Comparison of ENCODE assay signal across 1 cellular context in genomic region chr3:57999423-58000115, GRCh38.
TF ChIP-seq lines count a peak whose summit lies in the region.

No MANE protein-coding gene starts in this region.

TF ChIP-seq in HepG2, 621 proteins besides CTCF, POLR2A, EP300 and RAD21 (continued from another document and continues in another):
- TF ChIP-seq ZBED4 (CRISPR knock-in tag; IDR thresholded peaks at IDR 0.05; ENCODE audit: borderline replicate concordance) (no peak), ZNF552 (CRISPR knock-in tag; IDR thresholded peaks at IDR 0.05; ENCODE audit: borderline replicate concordance) (no peak), TP53 (CRISPR knock-in tag; conservative IDR thresholded peaks at IDR 0.05) (no peak), ZNF468 (CRISPR knock-in tag; IDR thresholded peaks at IDR 0.05) (no peak), ZNF569 (CRISPR knock-in tag; IDR thresholded peaks at IDR 0.05; ENCODE audit: borderline replicate concordance) (no peak), TFDP1 (CRISPR knock-in tag; IDR thresholded peaks at IDR 0.05; ENCODE audit: borderline replicate concordance) (0 out of 2 replicates have a peak, but pooled peaks have one; percentile 26), E2F2 (CRISPR knock-in tag; IDR thresholded peaks at IDR 0.05; ENCODE audit: borderline replicate concordance) (no peak), GFI1 (CRISPR knock-in tag; IDR thresholded peaks at IDR 0.05; ENCODE audit: borderline replicate concordance) (no peak), ZNF878 (CRISPR knock-in tag; IDR thresholded peaks at IDR 0.05) (no peak), NR1H2 (CRISPR knock-in tag; IDR thresholded peaks at IDR 0.05; ENCODE audit: borderline replicate concordance, low read depth) (no peak), HDAC1 (CRISPR knock-in tag; IDR thresholded peaks at IDR 0.05) (no peak), NCOA2 (CRISPR knock-in tag; IDR thresholded peaks at IDR 0.05) (0 out of 2 replicates have a peak, but pooled peaks have one; percentile 41), HES4 (CRISPR knock-in tag; IDR thresholded peaks at IDR 0.05; ENCODE audit: borderline replicate concordance) (no peak), BHLHE40 (IDR thresholded peaks at IDR 0.05; ENCODE audit: low read length) (no peak), RFX5 (IDR thresholded peaks at IDR 0.05; ENCODE audit: low read depth, low read length) (no peak), NFYC (CRISPR knock-in tag; IDR thresholded peaks at IDR 0.05) (no peak), ZSCAN20 (CRISPR knock-in tag; IDR thresholded peaks at IDR 0.05; ENCODE audit: borderline replicate concordance) (no peak), ZBTB7B (CRISPR knock-in tag; IDR thresholded peaks at IDR 0.05) (0 out of 2 replicates have a peak, but pooled peaks have one; percentile 28), ESRRA (CRISPR knock-in tag; IDR thresholded peaks at IDR 0.05; ENCODE audit: low read depth) (no peak), ZNF431 (CRISPR knock-in tag; IDR thresholded peaks at IDR 0.05; ENCODE audit: borderline replicate concordance, low read depth) (no peak), ZBTB49 (CRISPR knock-in tag; IDR thresholded peaks at IDR 0.05; ENCODE audit: borderline replicate concordance) (no peak), RXRA (CRISPR knock-in tag; IDR thresholded peaks at IDR 0.05) (no peak), ZBTB26 (CRISPR knock-in tag; IDR thresholded peaks at IDR 0.05; ENCODE audit: borderline replicate concordance) (no peak), CBFB (CRISPR knock-in tag; IDR thresholded peaks at IDR 0.05) (no peak), LCORL (IDR thresholded peaks at IDR 0.05) (no peak), LCORL (CRISPR knock-in tag; IDR thresholded peaks at IDR 0.05) (0 out of 2 replicates have a peak, but pooled peaks have one; percentile 34), RBM39 (IDR thresholded peaks at IDR 0.05; ENCODE audit: low read depth, low read length, poor library complexity, severe bottlenecking) (no peak), SKI (IDR thresholded peaks at IDR 0.05; ENCODE audit: partially characterized antibody) (no peak), SIN3A (IDR thresholded peaks at IDR 0.05; ENCODE audit: borderline replicate concordance, low read depth, low read length) (0 out of 2 replicates have a peak, but pooled peaks have one; percentile 27), SOX5 (CRISPR knock-in tag; IDR thresholded peaks at IDR 0.05; ENCODE audit: borderline replicate concordance) (peak; percentile 67; the same call in 1 of the 2 replicates), ZFYVE20 (CRISPR knock-in tag; IDR thresholded peaks at IDR 0.05; ENCODE audit: borderline replicate concordance, low read depth) (no peak), ZNF329 (CRISPR knock-in tag; IDR thresholded peaks at IDR 0.05; ENCODE audit: low read depth) (no peak), SNAPC2 (CRISPR knock-in tag; IDR thresholded peaks at IDR 0.05) (no peak), BCL6 (CRISPR knock-in tag; IDR thresholded peaks at IDR 0.05) (0 out of 2 replicates have a peak, but pooled peaks have one; percentile 17), HOXA5 (CRISPR knock-in tag; IDR thresholded peaks at IDR 0.05) (no peak), ZNF335 (CRISPR knock-in tag; IDR thresholded peaks at IDR 0.05) (no peak), RELA (CRISPR knock-in tag; IDR thresholded peaks at IDR 0.05) (no peak), SOX6 (IDR thresholded peaks at IDR 0.05) (no peak), SOX6 (CRISPR knock-in tag; IDR thresholded peaks at IDR 0.05) (peak; percentile 44; the same call in 1 of the 2 replicates), NFIB (CRISPR knock-in tag; IDR thresholded peaks at IDR 0.05; ENCODE audit: borderline replicate concordance) (no peak), ZNF570 (CRISPR knock-in tag; IDR thresholded peaks at IDR 0.05; ENCODE audit: borderline replicate concordance) (no peak), TGIF2 (CRISPR knock-in tag; IDR thresholded peaks at IDR 0.05) (no peak), MIXL1 (CRISPR knock-in tag; IDR thresholded peaks at IDR 0.05) (no peak), SRSF4 (IDR thresholded peaks at IDR 0.05; ENCODE audit: low read depth, low read length, poor library complexity, severe bottlenecking) (no peak), RBAK (CRISPR knock-in tag; IDR thresholded peaks at IDR 0.05) (no peak), NR2F2 (IDR thresholded peaks at IDR 0.05; ENCODE audit: borderline replicate concordance, low read depth) (no peak), ARNTL (CRISPR knock-in tag; IDR thresholded peaks at IDR 0.05) (no peak), MZF1 (CRISPR knock-in tag; IDR thresholded peaks at IDR 0.05; ENCODE audit: borderline replicate concordance) (no peak), ZNF672 (CRISPR knock-in tag; IDR thresholded peaks at IDR 0.05) (no peak), RORA (CRISPR knock-in tag; IDR thresholded peaks at IDR 0.05) (no peak), HNRNPH1 (optimal IDR thresholded peaks at IDR 0.05; ENCODE audit: low read depth, low read length) (no peak), ZNF644 (CRISPR knock-in tag; IDR thresholded peaks at IDR 0.05; ENCODE audit: low read depth) (0 out of 2 replicates have a peak, but pooled peaks have one; percentile 37), ELF3 (CRISPR knock-in tag; IDR thresholded peaks at IDR 0.05) (0 out of 2 replicates have a peak, but pooled peaks have one; percentile 44), ZNF782 (CRISPR knock-in tag; IDR thresholded peaks at IDR 0.05; ENCODE audit: borderline replicate concordance) (no peak), CENPX (CRISPR knock-in tag; IDR thresholded peaks at IDR 0.05) (no peak), FOSL1 (CRISPR knock-in tag; IDR thresholded peaks at IDR 0.05; ENCODE audit: borderline replicate concordance) (0 out of 2 replicates have a peak, but pooled peaks have one; percentile 27)
- TF ChIP-seq, protein P1, sequence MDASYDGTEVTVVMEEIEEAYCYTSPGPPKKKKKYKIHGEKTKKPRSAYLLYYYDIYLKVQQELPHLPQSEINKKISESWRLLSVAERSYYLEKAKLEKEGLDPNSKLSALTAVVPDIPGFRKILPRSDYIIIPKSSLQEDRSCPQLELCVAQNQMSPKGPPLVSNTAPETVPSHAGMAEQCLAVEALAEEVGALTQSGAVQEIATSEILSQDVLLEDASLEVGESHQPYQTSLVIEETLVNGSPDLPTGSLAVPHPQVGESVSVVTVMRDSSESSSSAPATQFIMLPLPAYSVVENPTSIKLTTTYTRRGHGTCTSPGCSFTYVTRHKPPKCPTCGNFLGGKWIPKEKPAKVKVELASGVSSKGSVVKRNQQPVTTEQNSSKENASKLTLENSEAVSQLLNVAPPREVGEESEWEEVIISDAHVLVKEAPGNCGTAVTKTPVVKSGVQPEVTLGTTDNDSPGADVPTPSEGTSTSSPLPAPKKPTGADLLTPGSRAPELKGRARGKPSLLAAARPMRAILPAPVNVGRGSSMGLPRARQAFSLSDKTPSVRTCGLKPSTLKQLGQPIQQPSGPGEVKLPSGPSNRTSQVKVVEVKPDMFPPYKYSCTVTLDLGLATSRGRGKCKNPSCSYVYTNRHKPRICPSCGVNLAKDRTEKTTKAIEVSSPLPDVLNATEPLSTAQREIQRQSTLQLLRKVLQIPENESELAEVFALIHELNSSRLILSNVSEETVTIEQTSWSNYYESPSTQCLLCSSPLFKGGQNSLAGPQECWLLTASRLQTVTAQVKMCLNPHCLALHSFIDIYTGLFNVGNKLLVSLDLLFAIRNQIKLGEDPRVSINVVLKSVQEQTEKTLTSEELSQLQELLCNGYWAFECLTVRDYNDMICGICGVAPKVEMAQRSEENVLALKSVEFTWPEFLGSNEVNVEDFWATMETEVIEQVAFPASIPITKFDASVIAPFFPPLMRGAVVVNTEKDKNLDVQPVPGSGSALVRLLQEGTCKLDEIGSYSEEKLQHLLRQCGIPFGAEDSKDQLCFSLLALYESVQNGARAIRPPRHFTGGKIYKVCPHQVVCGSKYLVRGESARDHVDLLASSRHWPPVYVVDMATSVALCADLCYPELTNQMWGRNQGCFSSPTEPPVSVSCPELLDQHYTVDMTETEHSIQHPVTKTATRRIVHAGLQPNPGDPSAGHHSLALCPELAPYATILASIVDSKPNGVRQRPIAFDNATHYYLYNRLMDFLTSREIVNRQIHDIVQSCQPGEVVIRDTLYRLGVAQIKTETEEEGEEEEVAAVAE (CRISPR knock-in tag; IDR thresholded peaks at IDR 0.05; ENCODE audit: borderline replicate concordance): no peak
- TF ChIP-seq, protein P2, sequence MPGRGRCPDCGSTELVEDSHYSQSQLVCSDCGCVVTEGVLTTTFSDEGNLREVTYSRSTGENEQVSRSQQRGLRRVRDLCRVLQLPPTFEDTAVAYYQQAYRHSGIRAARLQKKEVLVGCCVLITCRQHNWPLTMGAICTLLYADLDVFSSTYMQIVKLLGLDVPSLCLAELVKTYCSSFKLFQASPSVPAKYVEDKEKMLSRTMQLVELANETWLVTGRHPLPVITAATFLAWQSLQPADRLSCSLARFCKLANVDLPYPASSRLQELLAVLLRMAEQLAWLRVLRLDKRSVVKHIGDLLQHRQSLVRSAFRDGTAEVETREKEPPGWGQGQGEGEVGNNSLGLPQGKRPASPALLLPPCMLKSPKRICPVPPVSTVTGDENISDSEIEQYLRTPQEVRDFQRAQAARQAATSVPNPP (CRISPR knock-in tag; IDR thresholded peaks at IDR 0.05): no peak
- TF ChIP-seq, protein P3, sequence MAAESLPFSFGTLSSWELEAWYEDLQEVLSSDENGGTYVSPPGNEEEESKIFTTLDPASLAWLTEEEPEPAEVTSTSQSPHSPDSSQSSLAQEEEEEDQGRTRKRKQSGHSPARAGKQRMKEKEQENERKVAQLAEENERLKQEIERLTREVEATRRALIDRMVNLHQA (CRISPR knock-in tag; IDR thresholded peaks at IDR 0.05): no peak
